Comparison of ENCODE assay signal across 15 cellular contexts in genomic region chr13:44224433-44225149, GRCh38.
A peak's percentile ranks its signal among the peaks of the same experiment; 100 is the strongest.
DNase-seq lines count a peak whose midpoint lies in the region; ATAC-seq and TF ChIP-seq lines count a peak whose summit lies in the region.
"Had no signal": no experiment of that assay in that cellular context is flagged by ENCODE, and none has a peak within 500 bp of the region (broad histone marks: within the 10 kb centered on the region; RNA-seq: fewer than 3 reads in every experiment).

No MANE protein-coding gene starts in this region.

- TF ChIP-seq EP300 in tibial nerve (IDR thresholded peaks at IDR 0.05), result peak; percentile 77 to 90

- WGBS in tibial nerve, 2 donors, result 54 to 58% methylated on average over 2 of the region's 2 CpGs

- ATAC-seq in HG03354 (IDR thresholded peaks at IDR 0.05; ENCODE audit: poor library complexity, severe bottlenecking, unreplicated experiment) (no peak), GM18873 (IDR thresholded peaks at IDR 0.05; ENCODE audit: low FRiP score, unreplicated experiment) (no peak)
- ATAC-seq: activated CD4-positive, CD25-positive, alpha-beta regulatory T cell treated with anti-CD3 and anti-CD28 coated beads, Interleukin-2, amount 50 U/mL, for 24 hours; stimulated activated naive CD8-positive, alpha-beta T cell treated with anti-CD3 and anti-CD28 coated beads, Interleukin-15, Interleukin-2, amounts not matched to agents 100 U/mL and 50 U/mL, for 24 hours had no signal

- H3K4me1 ChIP-seq in right atrium auricular region (peaks cover 0 to 34% of the 10 kb centered on the region in 2 donors), tibial nerve (peaks cover 0 to 33% (median 4%) of the 10 kb centered on the region in 4 donors)

- peak; percentile 87 for DNase-seq in coronary artery (ENCODE audit: low spot score)
- no peak for DNase-seq in right atrium auricular region (ENCODE audit: low spot score)
- peak; percentile 19 for DNase-seq in pons (ENCODE audit: low spot score)
- peak in 1 of 2 donors; percentile 54 for DNase-seq in tibial nerve (ENCODE audit: low spot score in 2 of 2)
- no peak for DNase-seq in stimulated activated CD4-positive, alpha-beta T cell treated with anti-CD3 and anti-CD28 coated beads, Interleukin-4, amount 100 ng/mL, for 24 hours
- DNase-seq in activated T-cell treated with anti-CD3 and anti-CD28 coated beads, Interleukin-2, amount 50 U/mL, for 24 hours, result no peak
- DNase-seq: activated naive CD4-positive, alpha-beta T cell; mesenchymal stem cell; NCI-H1092; SHP77; stimulated activated naive CD8-positive, alpha-beta T cell treated with anti-CD3 and anti-CD28 coated beads, Interleukin-15, Interleukin-2, amounts not matched to agents 100 U/mL and 50 U/mL, for 24 hours had no signal

- no peaks in the 10 kb centered on the region for H3K36me3 Mint-ChIP-seq in activated T-cell treated with anti-CD3 and anti-CD28 coated beads, Interleukin-2, amount 50 U/mL, for 24 hours (ENCODE audit: low read depth)

- no peak for TF ChIP-seq CTCF in coronary artery (IDR thresholded peaks at IDR 0.05)
- TF ChIP-seq CTCF in right atrium auricular region (IDR thresholded peaks at IDR 0.05), result no peak
- TF ChIP-seq CTCF in tibial nerve (IDR thresholded peaks at IDR 0.05), result no peak

- H3K36me3 ChIP-seq in right atrium auricular region (no peaks in the 10 kb centered on the region), tibial nerve (no peaks in the 10 kb centered on the region)

- TF ChIP-seq POLR2A in tibial nerve (IDR thresholded peaks at IDR 0.05), result no peak

- H3K27ac ChIP-seq in coronary artery (peak overlapping the region; percentile 92 to 94), right atrium auricular region (peak overlapping the region; percentile 69), tibial nerve (peak overlapping the region; percentile 73 to 92 (median 82))

- no peak overlapping the region for H3K4me3 Mint-ChIP-seq in activated T-cell treated with anti-CD3 and anti-CD28 coated beads, Interleukin-2, amount 50 U/mL, for 24 hours
- H3K4me3 Mint-ChIP-seq: B cell had no signal

- no peaks in the 10 kb centered on the region for H3K27me3 Mint-ChIP-seq in activated T-cell treated with anti-CD3 and anti-CD28 coated beads, Interleukin-2, amount 50 U/mL, for 24 hours

- H3K9me3 Mint-ChIP-seq in activated T-cell treated with anti-CD3 and anti-CD28 coated beads, Interleukin-2, amount 50 U/mL, for 24 hours, result no peaks in the 10 kb centered on the region

- no peak overlapping the region for H3K4me3 ChIP-seq in coronary artery
- H3K4me3 ChIP-seq in right atrium auricular region, result no peak overlapping the region
- no peak overlapping the region for H3K4me3 ChIP-seq in tibial nerve

- no peaks in the 10 kb centered on the region for H3K4me1 Mint-ChIP-seq in activated T-cell treated with anti-CD3 and anti-CD28 coated beads, Interleukin-2, amount 50 U/mL, for 24 hours (ENCODE audit: low read depth)
- H3K4me1 Mint-ChIP-seq: B cell had no signal

- no peaks in the 10 kb centered on the region for H3K9me3 ChIP-seq in right atrium auricular region
- no peaks in the 10 kb centered on the region for H3K9me3 ChIP-seq in tibial nerve

- H3K27ac Mint-ChIP-seq in activated T-cell treated with anti-CD3 and anti-CD28 coated beads, Interleukin-2, amount 50 U/mL, for 24 hours, result no peak overlapping the region
- H3K27ac Mint-ChIP-seq: B cell had no signal

- H3K27me3 ChIP-seq in right atrium auricular region (no peaks in the 10 kb centered on the region), tibial nerve (no peaks in the 10 kb centered on the region)

Comparison
In these comparisons a context has a peak if more than half of its experiments do, and no peak if none do; other contexts are left out.
1. DNase-seq: peak in coronary artery (single experiment) and pons (single experiment); none in right atrium auricular region (single experiment), stimulated activated CD4-positive, alpha-beta T cell treated with anti-CD3 and anti-CD28 coated beads, Interleukin-4, amount 100 ng/mL, for 24 hours (single experiment) and activated T-cell treated with anti-CD3 and anti-CD28 coated beads, Interleukin-2, amount 50 U/mL, for 24 hours (single experiment).
2. Peak in every context shown above with its lines, with median percentiles within 50 percentile points of each other: H3K27ac ChIP-seq.